Comparison of ENCODE assay signal across 19 cellular contexts in the genomic region with DNA sequence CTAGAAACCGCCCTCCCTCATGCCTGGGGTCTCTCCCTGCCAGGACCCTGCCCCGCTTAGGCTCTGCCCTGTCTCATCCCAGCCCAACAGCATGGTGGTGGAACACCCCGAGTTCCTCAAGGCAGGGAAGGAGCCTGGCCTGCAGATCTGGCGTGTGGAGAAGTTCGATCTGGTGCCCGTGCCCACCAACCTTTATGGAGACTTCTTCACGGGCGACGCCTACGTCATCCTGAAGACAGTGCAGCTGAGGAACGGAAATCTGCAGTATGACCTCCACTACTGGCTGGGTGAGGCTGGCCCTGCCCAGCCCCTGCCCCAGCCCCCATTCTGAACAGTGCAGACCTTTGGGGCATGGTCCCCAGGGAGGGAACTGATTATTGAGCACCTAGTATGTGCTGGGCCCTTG. TPM values are rescaled to one million over a fixed set of nuclear protein-coding genes. Genes with fewer than 3 reads are reported as not detected.
A peak's percentile ranks its signal among the peaks of the same experiment; 100 is the strongest.
DNase-seq lines count a peak whose midpoint lies in the region; ATAC-seq and TF ChIP-seq lines count a peak whose summit lies in the region.
"Had no signal": no experiment of that assay in that cellular context is flagged by ENCODE, and none has a peak within 500 bp of the region (broad histone marks: within the 10 kb centered on the region; RNA-seq: fewer than 3 reads in every experiment).

No MANE protein-coding gene starts in this region.

- H3K27ac ChIP-seq in coronary artery, result peak overlapping the region; percentile 88 to 97
- H3K27ac ChIP-seq in right atrium auricular region, result peak overlapping the region; percentile 87 to 97
- peak overlapping the region; percentile 94 to 99 (median 97) for H3K27ac ChIP-seq in sigmoid colon
- peak overlapping the region; percentile 7 to 95 (median 82) for H3K27ac ChIP-seq in transverse colon
- H3K27ac ChIP-seq: VCaP had no signal

- DNase-seq in coronary artery (ENCODE audit: low spot score) (peak; percentile 66), right atrium auricular region (ENCODE audit: low spot score) (no peak), sigmoid colon (peak; percentile 61), transverse colon (no peak), DMS53 treated with DMSO at 0.1 percent for 48 hours (lab: John Stamatoyannopoulos, UW; ENCODE audit: unreplicated experiment) (no peak), MG63 (no peak)
- DNase-seq: activated CD4-positive, alpha-beta T cell treated with anti-CD3 and anti-CD28 coated beads, Interleukin-2, amount 50 U/mL, for 1 hour; activated CD8-positive, alpha-beta memory T cell treated with anti-CD3 and anti-CD28 coated beads, Interleukin-2, amount 50 U/mL, for 4 hours; body of pancreas; CD4-positive, alpha-beta memory T cell; endodermal cell; GDM1; glutamatergic neuron; NCI-H526 treated with DMSO at 0.1 percent for 48 hours; RPMI8226 had no signal

- TF ChIP-seq CTCF in coronary artery (IDR thresholded peaks at IDR 0.05) (no peak), right atrium auricular region (IDR thresholded peaks at IDR 0.05) (no peak), sigmoid colon (IDR thresholded peaks at IDR 0.05) (no peak), transverse colon (IDR thresholded peaks at IDR 0.05) (no peak)

- no peak for ATAC-seq in GM19351 (IDR thresholded peaks at IDR 0.05; ENCODE audit: unreplicated experiment)
- ATAC-seq: body of pancreas, HCT116, SK-N-SH treated with all-trans-retinoic acid at 6 μM for 48 hours had no signal

- TF ChIP-seq POLR2A in sigmoid colon (IDR thresholded peaks at IDR 0.05) (no peak), transverse colon (IDR thresholded peaks at IDR 0.05) (no peak)

- 94 to 96% methylated on average over 11 of the region's 11 CpGs for WGBS in sigmoid colon, 2 donors
- WGBS in transverse colon (ENCODE audit: low coverage in 1 of 2), 2 donors, result 75% methylated on average over 7 of the region's 11 CpGs; no CpG with 5 or more reads in 1 of the 2 donors

- H3K4me3 ChIP-seq in coronary artery, result peak overlapping the region; percentile 75
- H3K4me3 ChIP-seq in right atrium auricular region, result peak overlapping the region; percentile 56 to 63
- H3K4me3 ChIP-seq in sigmoid colon, result peak overlapping the region in 3 of 4 donors; percentile 62 to 67 (median 63)
- peak overlapping the region in 1 of 4 donors; percentile 2 for H3K4me3 ChIP-seq in transverse colon
- no peak overlapping the region for H3K4me3 ChIP-seq in MG63
- H3K4me3 ChIP-seq: body of pancreas had no signal

- in situ Hi-C loops in transverse colon (cut with MboI; ENCODE audit: low pct_ligation_motif_present in 1 of 4, low pct_unique_long_range_greater_than_20kb in 1 of 4, low sequenced_read_pairs in 3 of 4), result loop anchor here in 3 of 4 donors (10.0 to 25.0 kb wide), 2 partner anchors 87 to 90 kb away; partner anchors contain the start of gene RAB14 (in 2 of the 3)

- TF ChIP-seq EP300 in sigmoid colon (IDR thresholded peaks at IDR 0.05) (no peak), transverse colon (IDR thresholded peaks at IDR 0.05; ENCODE audit: low read depth) (no peak)

- no peaks in the 10 kb centered on the region for H3K9me3 ChIP-seq in right atrium auricular region
- H3K9me3 ChIP-seq in sigmoid colon, result no peaks in the 10 kb centered on the region
- no peaks in the 10 kb centered on the region for H3K9me3 ChIP-seq in transverse colon
- H3K9me3 ChIP-seq in MG63, result no peaks in the 10 kb centered on the region
- H3K9me3 ChIP-seq: body of pancreas had no signal

- H3K27me3 ChIP-seq in right atrium auricular region (no peaks in the 10 kb centered on the region), sigmoid colon (no peaks in the 10 kb centered on the region), transverse colon (no peaks in the 10 kb centered on the region), MG63 (no peaks in the 10 kb centered on the region)
- H3K27me3 ChIP-seq: body of pancreas had no signal

- intact Hi-C loops in sigmoid colon (cut with DNase I), result no loop called here
- intact Hi-C loops in transverse colon (cut with DNase I; ENCODE audit: low total_unique reads), result no loop called here

- H3K4me1 ChIP-seq in right atrium auricular region (peaks cover 0 to 75% of the 10 kb centered on the region in 2 donors), sigmoid colon (peaks cover 0 to 92% (median 86%) of the 10 kb centered on the region in 4 donors), transverse colon (peaks cover 45 to 78% (median 57%) of the 10 kb centered on the region in 4 donors)

- H3K36me3 ChIP-seq in right atrium auricular region (peaks cover 52% of the 10 kb centered on the region), sigmoid colon (peaks cover 34 to 52% (median 47%) of the 10 kb centered on the region in 4 donors), transverse colon (peaks cover 0 to 17% (median 2%) of the 10 kb centered on the region in 4 donors), MG63 (no peaks in the 10 kb centered on the region)

RNA-seq across cellular contexts. Expression of gene GSN, which starts 33.9 kb away (rescaled TPM):
- total RNA-seq in right atrium auricular region (1,000 to 10,000 TPM; 1,444 to 3,478 TPM), sigmoid colon (1,000 to 10,000 TPM; 1,610 to 2,826 (median 1,919) TPM), transverse colon (100 to 1,000 TPM; 628 to 986 (median 782) TPM)
- 100 to 1,000 TPM; 333 to 617 (median 497) TPM for polyA plus RNA-seq in sigmoid colon
- total RNA-seq in MG63 (2014; rRNA removed; shearing (Covaris generic); ENCODE audit: low replicate concordance), result 59.8 and 75.0 TPM in 2 replicates

Comparison
In these comparisons a context has a peak if more than half of its experiments do, and no peak if none do; other contexts are left out.
1. DNase-seq: peak in coronary artery (single experiment) and sigmoid colon (single experiment); none in right atrium auricular region (single experiment), transverse colon (single experiment), DMS53 treated with DMSO at 0.1 percent for 48 hours (single experiment) and MG63 (single experiment).
2. Peak in every context shown above with its lines, with median percentiles within 50 percentile points of each other: H3K27ac ChIP-seq.